In genomic region chr5:112366987-112367386, GRCh38 we compare ENCODE assay signal across 1 cellular context.
TF ChIP-seq lines count a peak whose summit lies in the region.

No MANE protein-coding gene starts in this region.

TF ChIP-seq in HCT116, 20 proteins besides CTCF, POLR2A, EP300 and RAD21 (continued from another document):
- TF ChIP-seq MAX (IDR thresholded peaks at IDR 0.05), result no peak
- no peak for TF ChIP-seq CEBPB (IDR thresholded peaks at IDR 0.05; ENCODE audit: low read depth)
- no peak for TF ChIP-seq EZH2phosphoT487 (IDR thresholded peaks at IDR 0.05; ENCODE audit: borderline replicate concordance)
- no peak for TF ChIP-seq SRF (IDR thresholded peaks at IDR 0.05; ENCODE audit: low read depth)
- TF ChIP-seq ZFX (IDR thresholded peaks at IDR 0.05), result no peak
- TF ChIP-seq TCF7L2 (IDR thresholded peaks at IDR 0.05; ENCODE audit: borderline replicate concordance, extremely low read depth, insufficient read depth, insufficient read length), result no peak
